ENCODE assay signal across 10 cellular contexts in genomic region chr22:21762712-21763581, GRCh38. TPM values are rescaled to one million over a fixed set of nuclear protein-coding genes. Genes with fewer than 3 reads are reported as not detected.
DNase-seq lines count a peak whose midpoint lies in the region; ATAC-seq and TF ChIP-seq lines count a peak whose summit lies in the region.
"Had no signal": no experiment of that assay in that cellular context is flagged by ENCODE, and none has a peak within 500 bp of the region (broad histone marks: within the 10 kb centered on the region; RNA-seq: fewer than 3 reads in every experiment).

No MANE protein-coding gene starts in this region.

- H3K9ac ChIP-seq in SK-N-MC (ENCODE audit: insufficient read length) = no peak overlapping the region

- no peaks in the 10 kb centered on the region for H3K9me3 ChIP-seq in SK-N-MC (ENCODE audit: low read depth, low read length)
- H3K9me3 ChIP-seq in BE2C = no peaks in the 10 kb centered on the region

- H3K27me3 Mint-ChIP-seq in central memory CD8-positive, alpha-beta T cell = no peaks in the 10 kb centered on the region

- peak overlapping the region; percentile 69 for H3K4me3 Mint-ChIP-seq in central memory CD8-positive, alpha-beta T cell

- DNase-seq in GM19240 (ENCODE audit: insufficient read length, low spot score) (peak; percentile 33), SK-N-MC (ENCODE audit: low read depth, low spot score) (no peak), brain microvascular endothelial cell (no peak), BE2C (no peak)
- DNase-seq in central memory CD8-positive, alpha-beta T cell (ENCODE audit: low spot score in 2 of 2) = peak in 1 of 2 donors; percentile 62
- peak in 2 of 3 experiments; percentile 27 to 42 for DNase-seq in stimulated activated CD4-positive, alpha-beta T cell treated with anti-CD3 and anti-CD28 coated beads, TNF-alpha, amount 100 ng/mL, for 24 hours (ENCODE audit: low read depth in 3 of 3)
- DNase-seq: NCI-H1105, SHP77 had no signal

- no peak for TF ChIP-seq CTCF in brain microvascular endothelial cell (IDR thresholded peaks at IDR 0.05; ENCODE audit: low read depth, low read length, missing control alignments)
- no peak for TF ChIP-seq CTCF in BE2C (IDR thresholded peaks at IDR 0.05; ENCODE audit: low read depth, low read length)

- H3K27ac ChIP-seq in SK-N-MC = peak overlapping the region; percentile 15; the same call in 1 of the 2 replicates
- no peak overlapping the region for H3K27ac ChIP-seq in brain microvascular endothelial cell

- peak overlapping the region; percentile 92 for H3K27ac Mint-ChIP-seq in central memory CD8-positive, alpha-beta T cell (ENCODE audit: low read depth)

- no peaks in the 10 kb centered on the region for H3K9me3 Mint-ChIP-seq in central memory CD8-positive, alpha-beta T cell

- in situ Hi-C loops in brain microvascular endothelial cell (cut with HindIII; ENCODE audit: low pct_ligation_motif_present, low sequenced_read_pairs) = no loop called here

- H3K4me1 Mint-ChIP-seq in central memory CD8-positive, alpha-beta T cell = peaks cover 93% of the 10 kb centered on the region

- H3K27me3 ChIP-seq in brain microvascular endothelial cell (replicated peaks) (no peaks in the 10 kb centered on the region), BE2C (no peaks in the 10 kb centered on the region)

- peaks cover 46% of the 10 kb centered on the region for H3K36me3 Mint-ChIP-seq in central memory CD8-positive, alpha-beta T cell (ENCODE audit: insufficient read depth)

- H3K4me1 ChIP-seq in BE2C = no peaks in the 10 kb centered on the region

- H3K4me3 ChIP-seq in SK-N-MC = no peak overlapping the region
- H3K4me3 ChIP-seq in brain microvascular endothelial cell (ENCODE audit: low read depth, low read length) = no peak overlapping the region
- H3K4me3 ChIP-seq in BE2C (ENCODE audit: low read depth, low read length) = no peak overlapping the region

- peak; percentile 54 for ATAC-seq in central memory CD8-positive, alpha-beta T cell (replicated peaks; ENCODE audit: extremely low read depth, poor library complexity, severe bottlenecking)
- ATAC-seq in HG02759 (IDR thresholded peaks at IDR 0.05; ENCODE audit: unreplicated experiment) = no peak
- ATAC-seq in GM18909 (IDR thresholded peaks at IDR 0.05; ENCODE audit: poor library complexity, unreplicated experiment) = no peak

- H3K36me3 ChIP-seq in SK-N-MC (ENCODE audit: insufficient read depth, low read length) (peaks cover 52% of the 10 kb centered on the region), brain microvascular endothelial cell (replicated peaks) (peaks cover 60% of the 10 kb centered on the region), BE2C (peaks cover 49% of the 10 kb centered on the region)

RNA-seq across cellular contexts. Expression of gene YPEL1, which starts 27.4 kb away (rescaled TPM):
- polyA plus RNA-seq in BE2C (2012; ENCODE audit: insufficient read depth, insufficient read length, low read depth) = 0.43 TPM

Comparison
In these comparisons a context has a peak if more than half of its experiments do, and no peak if none do; other contexts are left out.
1. DNase-seq: peak in GM19240 (single experiment) and stimulated activated CD4-positive, alpha-beta T cell treated with anti-CD3 and anti-CD28 coated beads, TNF-alpha, amount 100 ng/mL, for 24 hours (2 of 3); none in SK-N-MC (single experiment), brain microvascular endothelial cell (single experiment) and BE2C (single experiment).